In the genomic region with DNA sequence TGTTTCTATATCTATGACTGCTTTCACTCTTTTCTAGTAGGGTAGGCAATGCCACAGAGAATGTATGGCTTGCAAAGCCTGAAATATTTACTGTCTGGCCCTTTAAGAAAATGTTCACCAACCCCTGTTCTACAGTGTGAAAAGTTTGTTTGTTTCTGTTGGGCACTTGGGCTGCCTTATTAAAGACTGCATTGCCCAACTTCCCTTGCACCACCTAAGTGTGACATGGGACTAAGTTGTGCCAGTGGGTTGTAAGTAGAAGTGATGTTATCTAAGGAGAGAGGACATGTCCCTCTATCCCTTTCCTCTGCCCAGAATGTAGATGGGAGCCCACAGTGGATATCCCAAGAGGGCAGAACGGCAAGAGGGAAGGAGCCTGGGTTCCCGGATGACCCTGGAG, we compare ENCODE assay signal across 1 cellular context.
TF ChIP-seq lines count a peak whose summit lies in the region.

No MANE protein-coding gene starts in this region.

TF ChIP-seq in A549, 52 proteins besides CTCF, POLR2A, EP300 and RAD21 (continued from another document):
- TF ChIP-seq FOSL2 (IDR thresholded peaks at IDR 0.05) (no peak), FOSL2 (CRISPR knock-in tag; IDR thresholded peaks at IDR 0.05) (no peak), KDM5A (IDR thresholded peaks at IDR 0.05) (no peak)
TF ChIP-seq in A549: peak in this region for 0.
